In genomic region chr18:45066210-45066609, GRCh38 we compare ENCODE assay signal across 2 cellular contexts.
A peak's percentile ranks its signal among the peaks of the same experiment; 100 is the strongest.
TF ChIP-seq lines count a peak whose summit lies in the region.

No MANE protein-coding gene starts in this region.

TF ChIP-seq in K562, 482 proteins besides CTCF, POLR2A, EP300 and RAD21:
- TF ChIP-seq HOMEZ (CRISPR knock-in tag; IDR thresholded peaks at IDR 0.05) = no peak
- peak; percentile 34; the same call in 1 of the 2 replicates for TF ChIP-seq SPI1 (IDR thresholded peaks at IDR 0.05; ENCODE audit: borderline replicate concordance, low read depth, low read length)

TF ChIP-seq in GM23338, 12 proteins besides CTCF, POLR2A, EP300 and RAD21 (continued from another document):
- TF ChIP-seq REST (IDR thresholded peaks at IDR 0.05; ENCODE audit: unreplicated experiment) (no peak), ZNF331 (CRISPR knock-in tag; IDR thresholded peaks at IDR 0.05; ENCODE audit: low read depth) (no peak), CREB1 (CRISPR knock-in tag; IDR thresholded peaks at IDR 0.05; ENCODE audit: low read depth) (no peak), STAT1 (IDR thresholded peaks at IDR 0.05; ENCODE audit: unreplicated experiment) (no peak), NANOG (IDR thresholded peaks at IDR 0.05; ENCODE audit: borderline replicate concordance) (no peak), ZNF114 (CRISPR knock-in tag; IDR thresholded peaks at IDR 0.05) (no peak)
